Comparison of ENCODE assay signal across 17 cellular contexts in the genomic region with DNA sequence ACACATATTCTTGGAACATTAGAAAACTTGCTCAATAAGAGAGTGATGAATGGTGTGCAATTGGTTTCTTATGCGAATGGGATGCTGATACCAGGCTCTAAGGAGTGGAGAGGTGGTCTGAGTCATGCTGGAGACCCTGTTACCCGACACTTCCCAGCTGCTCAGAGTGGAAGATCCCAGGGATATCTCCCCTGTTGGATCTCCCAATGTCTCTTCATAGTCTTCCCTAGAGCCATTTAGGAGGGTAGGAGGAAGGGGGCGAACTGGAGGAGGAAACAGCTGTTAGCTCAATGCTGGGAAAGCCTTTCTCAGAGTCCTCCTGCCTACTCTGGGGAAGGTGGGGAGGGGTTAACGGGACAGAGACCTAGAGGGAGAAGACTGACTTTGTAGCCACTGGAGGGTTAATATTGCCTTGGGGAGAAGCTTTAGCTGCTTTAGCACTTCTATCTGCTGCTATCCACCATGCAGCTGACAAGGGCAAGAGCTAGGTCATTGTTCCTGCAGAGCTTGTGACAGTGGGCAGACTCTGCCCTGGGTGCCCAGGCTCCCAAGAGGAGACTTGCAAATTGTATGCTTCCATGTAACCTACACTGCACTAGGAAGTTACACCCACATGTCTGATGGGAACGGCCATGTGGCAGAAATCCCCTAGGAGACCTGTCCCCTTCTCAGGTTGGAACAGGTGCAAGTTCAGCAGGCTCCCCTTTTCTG.
"Had no signal": no experiment of that assay in that cellular context is flagged by ENCODE, and none has a peak within 500 bp of the region (broad histone marks: within the 10 kb centered on the region; RNA-seq: fewer than 3 reads in every experiment).

No MANE protein-coding gene starts in this region.

- ATAC-seq: activated CD8-positive, alpha-beta T cell treated with anti-CD3 and anti-CD28 coated beads for 36 hours; activated naive CD4-positive, alpha-beta T cell treated with anti-CD3 and anti-CD28 coated beads, Interleukin-2, amount 50 U/mL, for 72 hours; activated T-cell treated with anti-CD3 and anti-CD28 coated beads, Interleukin-2, amount 50 U/mL, for 4 hours; esophagus mucosa; natural killer cell treated with Interleukin-12 subunit alpha and Interleukin-12 subunit beta and Interleukin-15 and Interleukin-18, amount 100 ng/mL, for 72 hours; sciatic nerve; stimulated activated naive CD8-positive, alpha-beta T cell treated with anti-CD3 and anti-CD28 coated beads, Interleukin-15, amount 100 ng/mL, for 72 hours had no signal

- H3K4me3 ChIP-seq: upper lobe of left lung had no signal

- H3K36me3 ChIP-seq: upper lobe of left lung had no signal

- H3K4me3 Mint-ChIP-seq: activated B cell treated with CpG ODN at 0.5 μM for 24 hours; activated CD8-positive, alpha-beta T cell treated with anti-CD3 and anti-CD28 coated beads for 36 hours; activated T-cell treated with anti-CD3 and anti-CD28 coated beads, Interleukin-2, amount 50 U/mL, for 4 hours; natural killer cell treated with Interleukin-12 subunit alpha and Interleukin-12 subunit beta and Interleukin-15 and Interleukin-18, amount 100 ng/mL, for 72 hours; stimulated activated naive CD8-positive, alpha-beta T cell treated with anti-CD3 and anti-CD28 coated beads, Interleukin-15, amount 100 ng/mL, for 72 hours had no signal

- H3K9me3 ChIP-seq: upper lobe of left lung had no signal

- DNase-seq: activated B cell treated with CpG ODN at 0.5 μM for 24 hours; activated CD4-positive, alpha-beta T cell treated with anti-CD3 and anti-CD28 coated beads for 48 hours; activated CD8-positive, alpha-beta T cell treated with anti-CD3 and anti-CD28 coated beads for 36 hours; activated effector memory CD4-positive, alpha-beta T cell treated with anti-CD3 and anti-CD28 coated beads, Interleukin-2, amount 50 U/mL, for 16 hours; activated T-cell treated with anti-CD3 and anti-CD28 coated beads, Interleukin-2, amount 50 U/mL, for 4 hours; caudate nucleus; foreskin fibroblast; nucleus accumbens; stimulated activated CD4-positive, alpha-beta T cell treated with anti-CD3 and anti-CD28 coated beads, Interleukin-1b, Interleukin-23, amount 100 ng/mL, for 48 hours; stimulated activated naive CD8-positive, alpha-beta T cell treated with anti-CD3 and anti-CD28 coated beads, Interleukin-15, amount 100 ng/mL, for 72 hours; T-helper 2 cell; upper lobe of left lung had no signal

- H3K36me3 Mint-ChIP-seq: activated naive CD4-positive, alpha-beta T cell treated with anti-CD3 and anti-CD28 coated beads, Interleukin-2, amount 50 U/mL, for 72 hours; natural killer cell treated with Interleukin-12 subunit alpha and Interleukin-12 subunit beta and Interleukin-15 and Interleukin-18, amount 100 ng/mL, for 72 hours had no signal

- H3K27ac Mint-ChIP-seq: activated B cell treated with CpG ODN at 0.5 μM for 24 hours; activated CD8-positive, alpha-beta T cell treated with anti-CD3 and anti-CD28 coated beads for 36 hours; activated naive CD4-positive, alpha-beta T cell treated with anti-CD3 and anti-CD28 coated beads, Interleukin-2, amount 50 U/mL, for 72 hours; natural killer cell treated with Interleukin-12 subunit alpha and Interleukin-12 subunit beta and Interleukin-15 and Interleukin-18, amount 100 ng/mL, for 72 hours; progenitor cell of endocrine pancreas; stimulated activated naive CD8-positive, alpha-beta T cell treated with anti-CD3 and anti-CD28 coated beads, Interleukin-15, amount 100 ng/mL, for 72 hours had no signal

- H3K9me3 Mint-ChIP-seq: activated B cell treated with CpG ODN at 0.5 μM for 24 hours; activated naive CD4-positive, alpha-beta T cell treated with anti-CD3 and anti-CD28 coated beads, Interleukin-2, amount 50 U/mL, for 72 hours; activated T-cell treated with anti-CD3 and anti-CD28 coated beads, Interleukin-2, amount 50 U/mL, for 4 hours; natural killer cell treated with Interleukin-12 subunit alpha and Interleukin-12 subunit beta and Interleukin-15 and Interleukin-18, amount 100 ng/mL, for 72 hours; stimulated activated naive CD8-positive, alpha-beta T cell treated with anti-CD3 and anti-CD28 coated beads, Interleukin-15, amount 100 ng/mL, for 72 hours had no signal

- H3K27me3 ChIP-seq: upper lobe of left lung had no signal

- H3K27ac ChIP-seq: upper lobe of left lung had no signal

- H3K4me1 Mint-ChIP-seq: activated B cell treated with CpG ODN at 0.5 μM for 24 hours; stimulated activated naive CD8-positive, alpha-beta T cell treated with anti-CD3 and anti-CD28 coated beads, Interleukin-15, amount 100 ng/mL, for 72 hours had no signal
